9 cellular contexts compared by ENCODE assay signal in the genomic region with DNA sequence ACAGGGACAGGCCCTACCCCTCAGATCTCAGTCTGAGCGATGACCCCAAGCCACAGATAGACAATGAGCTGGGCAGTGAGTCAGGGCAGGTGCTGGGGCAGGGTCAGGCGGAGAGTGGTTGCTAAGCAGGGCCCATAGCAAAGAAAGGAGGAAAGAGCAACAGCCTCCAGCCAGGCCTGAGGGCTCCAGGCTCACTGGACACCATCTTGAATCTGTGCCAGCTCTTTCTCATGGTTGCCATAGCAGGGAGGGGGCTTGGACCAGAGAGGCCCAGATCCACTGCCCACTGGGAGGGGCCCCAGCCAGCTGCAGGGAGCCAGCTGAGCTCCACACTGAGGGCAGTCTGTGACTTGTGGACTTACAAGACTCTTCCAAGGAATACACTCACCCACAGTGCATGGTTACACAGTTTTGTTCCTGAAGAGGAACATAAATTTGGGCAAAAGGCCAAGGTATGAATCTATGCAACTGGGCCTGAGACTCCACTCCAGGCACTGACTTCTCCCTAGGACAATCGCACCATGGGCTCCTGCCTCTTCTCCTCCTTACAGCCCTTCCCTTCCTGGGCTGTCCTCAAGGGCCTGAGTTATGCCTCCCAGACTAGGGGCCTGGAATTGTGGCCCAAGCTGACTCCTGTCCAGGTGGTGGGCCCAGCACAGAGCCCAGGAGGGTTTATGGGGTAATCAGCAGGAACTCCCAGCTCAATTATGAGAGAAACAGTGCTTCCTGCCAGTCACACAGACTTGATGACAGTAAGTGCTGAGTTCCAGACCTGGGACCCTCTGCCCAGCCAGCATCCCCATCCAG. TPM values are rescaled to one million over a fixed set of nuclear protein-coding genes. Genes with fewer than 3 reads are reported as not detected.
DNase-seq lines count a peak whose midpoint lies in the region; ATAC-seq and TF ChIP-seq lines count a peak whose summit lies in the region.
"Had no signal": no experiment of that assay in that cellular context is flagged by ENCODE, and none has a peak within 500 bp of the region (broad histone marks: within the 10 kb centered on the region; RNA-seq: fewer than 3 reads in every experiment).

No MANE protein-coding gene starts in this region.

- no peak overlapping the region for H3K4me3 ChIP-seq in fibroblast of mammary gland (ENCODE audit: control insufficient read depth, low read depth, low read length)
- no peak overlapping the region for H3K4me3 ChIP-seq in osteoblast (ENCODE audit: insufficient read depth, low read length)

- H2AFZ ChIP-seq in osteoblast (ENCODE audit: low read length): peak overlapping the region; percentile 57

- ATAC-seq in HG03280 (IDR thresholded peaks at IDR 0.05; ENCODE audit: unreplicated experiment): no peak
- no peak for ATAC-seq in HG03045 (IDR thresholded peaks at IDR 0.05; ENCODE audit: unreplicated experiment)

- no peak for TF ChIP-seq CTCF in fibroblast of mammary gland (conservative IDR thresholded peaks at IDR 0.05; ENCODE audit: control insufficient read depth, insufficient read depth, low read depth, low read length)
- no peak for TF ChIP-seq CTCF in osteoblast (IDR thresholded peaks at IDR 0.05; ENCODE audit: extremely low read depth, low read depth, low read length)

- peak overlapping the region; percentile 88 for H3K27ac ChIP-seq in osteoblast (ENCODE audit: low read depth, low read length)

- no peaks in the 10 kb centered on the region for H3K79me2 ChIP-seq in osteoblast (ENCODE audit: insufficient read depth, low read length)

- H3K4me1 ChIP-seq in osteoblast (ENCODE audit: insufficient read depth, low read length): peaks cover 25% of the 10 kb centered on the region

- peak overlapping the region; percentile 17 for H3K4me2 ChIP-seq in osteoblast (ENCODE audit: insufficient read depth, low read length)

- H3K27me3 ChIP-seq in osteoblast (ENCODE audit: insufficient read depth, low read length): no peaks in the 10 kb centered on the region

- H3K9me3 ChIP-seq in osteoblast (ENCODE audit: low read depth, low read length): no peaks in the 10 kb centered on the region

- DNase-seq in EL: peak; percentile 60
- DNase-seq in RPMI8226: peak; percentile 50
- peak; percentile 92 for DNase-seq in fibroblast of mammary gland (ENCODE audit: low read depth)
- peak; percentile 95 for DNase-seq in osteoblast (ENCODE audit: insufficient read length, low spot score, missing footprints)
- DNase-seq in stimulated activated CD4-positive, alpha-beta T cell treated with anti-CD3 and anti-CD28 coated beads, Interleukin-4, amount 100 ng/mL, for 24 hours: no peak
- DNase-seq in T-helper 9 cell: no peak

- peaks cover 4% of the 10 kb centered on the region for H4K20me1 ChIP-seq in osteoblast (ENCODE audit: insufficient read depth, low read length)

- H3K36me3 ChIP-seq in osteoblast (ENCODE audit: insufficient read depth, low read length): no peaks in the 10 kb centered on the region

RNA-seq across cellular contexts. Expression of a gene that starts 59.9 kb away (rescaled TPM):
- total RNA-seq in osteoblast: 0.29 and 0.36 TPM in 2 replicates
- total RNA-seq: activated CD8-positive, alpha-beta memory T cell treated with anti-CD3 and anti-CD28 coated beads for 36 hours had no signal

Comparison
In these comparisons a context has a peak if more than half of its experiments do, and no peak if none do; other contexts are left out.
1. DNase-seq: peak in EL (single experiment), RPMI8226 (single experiment), fibroblast of mammary gland (single experiment) and osteoblast (single experiment); none in stimulated activated CD4-positive, alpha-beta T cell treated with anti-CD3 and anti-CD28 coated beads, Interleukin-4, amount 100 ng/mL, for 24 hours (single experiment) and T-helper 9 cell (single experiment).